ENCODE assay signal across 29 cellular contexts in the genomic region with DNA sequence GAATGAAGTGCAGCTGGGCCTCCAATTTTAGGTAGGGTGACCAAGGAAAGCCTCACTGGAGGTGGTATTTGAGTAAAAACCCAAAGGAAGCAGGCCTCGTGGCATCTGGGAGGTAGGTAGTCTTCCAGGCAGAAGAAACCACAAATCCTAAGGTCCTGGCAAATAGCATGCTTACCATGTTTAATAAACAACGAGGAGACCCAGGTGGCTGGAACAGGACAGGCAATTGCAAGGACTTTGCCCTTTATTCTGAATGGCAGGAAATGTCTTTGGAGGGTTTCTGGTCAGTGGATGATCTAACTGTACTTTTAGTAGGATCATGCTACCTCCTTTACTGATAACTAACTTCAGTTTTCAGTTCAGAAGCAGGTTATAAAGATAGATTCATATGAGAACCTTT. TPM values are rescaled to one million over a fixed set of nuclear protein-coding genes. Genes with fewer than 3 reads are reported as not detected.
DNase-seq lines count a peak whose midpoint lies in the region; ATAC-seq, FAIRE-seq and TF ChIP-seq lines count a peak whose summit lies in the region.
"Had no signal": no experiment of that assay in that cellular context is flagged by ENCODE, and none has a peak within 500 bp of the region (broad histone marks: within the 10 kb centered on the region; RNA-seq: fewer than 3 reads in every experiment).

No MANE protein-coding gene starts in this region.

- H3K27me3 Mint-ChIP-seq in natural killer cell (ENCODE audit: low read depth in 2 of 2), result no peaks in the 10 kb centered on the region
- H3K27me3 Mint-ChIP-seq in natural killer cell treated with Interleukin-12 subunit alpha and Interleukin-12 subunit beta and Interleukin-15 and Interleukin-18, amount 100 ng/mL, for 72 hours, result no peaks in the 10 kb centered on the region
- H3K27me3 Mint-ChIP-seq: stimulated activated memory B cell treated with anti-CD40 and anti-IgM and Interleukin-4, amounts not matched to agents 10 μg/mL and 1 μg/mL and 100 μg/mL, for 72 hours had no signal

- peak in 1 of 2 experiments; percentile 41; a peak in 1 of 4 replicates for TF ChIP-seq EP300 in HepG2 (IDR thresholded peaks at IDR 0.05; ENCODE audit: low read depth in 2 of 2, low read length in 2 of 2)
- no peak for TF ChIP-seq EP300 in HepG2 (CRISPR knock-in tag; IDR thresholded peaks at IDR 0.05; ENCODE audit: borderline replicate concordance)

- no TSS peak for BruUV-seq in HepG2 (replicated peaks; lab: Mats Ljungman, UMichigan)

- POLR2A ChIA-PET in HepG2 (lab: Yijun Ruan, JAX) (no interaction called here), RWPE1 (lab: Yijun Ruan, JAX; ENCODE audit: low non-redundant PET) (no interaction called here)

- intact Hi-C loops in natural killer cell (cut with micrococcal nuclease) (no loop called here), HepG2 (cut with micrococcal nuclease; ENCODE audit: unreplicated experiment) (no loop called here)

- 10% methylated on average over 2 of the region's 2 CpGs for WGBS in HepG2 (ENCODE audit: low lambda C conversion rate)

- peak overlapping the region; percentile 23 to 43 for H3K27ac Mint-ChIP-seq in natural killer cell
- H3K27ac Mint-ChIP-seq in natural killer cell treated with Interleukin-12 subunit alpha and Interleukin-12 subunit beta and Interleukin-15 and Interleukin-18, amount 100 ng/mL, for 72 hours, result peak overlapping the region in 1 of 2 donors; percentile 53
- H3K27ac Mint-ChIP-seq: activated CD4-positive, alpha-beta memory T cell treated with anti-CD3 and anti-CD28 coated beads, Interleukin-2, amount 10 ng/mL, durations not matched to agents 7 days and 5 days; endodermal cell; HFFc6; stimulated activated memory B cell treated with anti-CD40 and anti-IgM and Interleukin-4, amounts not matched to agents 10 μg/mL and 1 μg/mL and 100 μg/mL, for 72 hours had no signal

- no peak overlapping the region for H3K4me3 Mint-ChIP-seq in natural killer cell
- no peak overlapping the region for H3K4me3 Mint-ChIP-seq in natural killer cell treated with Interleukin-12 subunit alpha and Interleukin-12 subunit beta and Interleukin-15 and Interleukin-18, amount 100 ng/mL, for 72 hours
- H3K4me3 Mint-ChIP-seq: activated CD4-positive, alpha-beta memory T cell treated with anti-CD3 and anti-CD28 coated beads, Interleukin-2, amount 10 ng/mL, durations not matched to agents 7 days and 5 days; endodermal cell; HFFc6; stimulated activated memory B cell treated with anti-CD40 and anti-IgM and Interleukin-4, amounts not matched to agents 10 μg/mL and 1 μg/mL and 100 μg/mL, for 72 hours had no signal

- H3K9ac ChIP-seq in HepG2 (ENCODE audit: insufficient read depth, low read depth, low read length), result 0 out of 2 replicates have a peak overlapping the region, but pooled peaks have one; percentile 14

- H3K4me1 ChIP-seq in HepG2 (ENCODE audit: insufficient read depth, low read length), result peaks cover 37% of the 10 kb centered on the region
- H3K4me1 ChIP-seq: upper lobe of right lung had no signal

- no peaks in the 10 kb centered on the region for H3K9me3 Mint-ChIP-seq in natural killer cell
- no peaks in the 10 kb centered on the region for H3K9me3 Mint-ChIP-seq in natural killer cell treated with Interleukin-12 subunit alpha and Interleukin-12 subunit beta and Interleukin-15 and Interleukin-18, amount 100 ng/mL, for 72 hours
- H3K9me3 Mint-ChIP-seq: activated CD4-positive, alpha-beta memory T cell treated with anti-CD3 and anti-CD28 coated beads, Interleukin-2, amount 10 ng/mL, durations not matched to agents 7 days and 5 days; endodermal cell; HFFc6; stimulated activated memory B cell treated with anti-CD40 and anti-IgM and Interleukin-4, amounts not matched to agents 10 μg/mL and 1 μg/mL and 100 μg/mL, for 72 hours had no signal

- no peak for TF ChIP-seq RAD21 in HepG2 (CRISPR knock-in tag; IDR thresholded peaks at IDR 0.05)

- ATAC-seq in natural killer cell (no peak), HepG2 (peak; percentile 86), HG03045 (IDR thresholded peaks at IDR 0.05; ENCODE audit: unreplicated experiment) (no peak), HG02852 (IDR thresholded peaks at IDR 0.05; ENCODE audit: unreplicated experiment) (no peak)
- no peak for ATAC-seq in natural killer cell treated with Interleukin-12 subunit alpha and Interleukin-12 subunit beta and Interleukin-15 and Interleukin-18, amount 100 ng/mL, for 72 hours
- ATAC-seq: stimulated activated memory B cell treated with anti-CD40 and anti-IgM and Interleukin-4, amounts not matched to agents 10 μg/mL and 1 μg/mL and 100 μg/mL, for 72 hours; upper lobe of right lung had no signal

- H3K79me2 ChIP-seq in HepG2 (ENCODE audit: insufficient read depth, low read length), result peaks cover 3% of the 10 kb centered on the region

- no peak overlapping the region for H2AFZ ChIP-seq in HepG2 (ENCODE audit: low read length)

- peaks cover 49 to 53% of the 10 kb centered on the region in 2 donors for H3K4me1 Mint-ChIP-seq in natural killer cell
- H3K4me1 Mint-ChIP-seq in natural killer cell treated with Interleukin-12 subunit alpha and Interleukin-12 subunit beta and Interleukin-15 and Interleukin-18, amount 100 ng/mL, for 72 hours (ENCODE audit: low read depth in 2 of 2), result peaks cover 30 to 37% of the 10 kb centered on the region in 2 donors

- CTCF ChIA-PET in HepG2 (lab: Yijun Ruan, JAX; ENCODE audit: low intra/inter-chr PET ratio, low total read pairs), result no interaction called here
- CTCF ChIA-PET in RWPE1 (lab: Yijun Ruan, JAX), result no interaction called here

- no peak for DNase-seq in natural killer cell
- DNase-seq in natural killer cell treated with Interleukin-12 subunit alpha and Interleukin-12 subunit beta and Interleukin-15 and Interleukin-18, amount 100 ng/mL, for 72 hours (ENCODE audit: low spot score), result no peak
- peak; percentile 22 for DNase-seq in SW480 (ENCODE audit: low spot score)
- peak; percentile 70 for DNase-seq in HepG2 (ENCODE audit: low spot score)
- no peak for DNase-seq in RWPE1 (ENCODE audit: low spot score)
- no peak for DNase-seq in occipital lobe (lab: John Stamatoyannopoulos, UW)
- DNase-seq: activated CD4-positive, alpha-beta memory T cell treated with anti-CD3 and anti-CD28 coated beads, Interleukin-2, amount 10 ng/mL, durations not matched to agents 7 days and 5 days; activated CD4-positive, CD25-positive, alpha-beta regulatory T cell treated with anti-CD3 and anti-CD28 coated beads, Interleukin-2, amount 50 U/mL, for 72 hours; activated naive CD4-positive, alpha-beta T cell; activated T-cell treated with anti-CD3 and anti-CD28 coated beads, Interleukin-2, amount 50 U/mL, for 1 hour; cortex of kidney; DMS 273 treated with DMSO at 0.1 percent for 48 hours; endodermal cell; HFFc6; KG1; kidney; MV-4-11; NCI-H1694; NCI-H2171; NCI-H524; NK-92 treated with Interleukin-12 subunit alpha and Interleukin-12 subunit beta, amount 100 ng/mL, for 24 hours; stimulated activated CD4-positive, alpha-beta T cell treated with anti-CD3 and anti-CD28 coated beads, Interleukin-4, amount 100 ng/mL, for 1 hour; upper lobe of right lung had no signal

- no peaks in the 10 kb centered on the region for H4K20me1 ChIP-seq in HepG2 (ENCODE audit: insufficient read depth, low read length)

- H3K27me3 ChIP-seq in HepG2 (ENCODE audit: control insufficient read depth in 1 of 2, insufficient read depth in 2 of 2, low read length in 2 of 2), result no peaks in the 10 kb centered on the region
- H3K27me3 ChIP-seq: upper lobe of right lung had no signal

- H3K4me3 ChIP-seq in HepG2 (replicated peaks in 1 of 3; ENCODE audit: insufficient read depth in 1 of 3, low read depth in 2 of 3, low read length in 3 of 3), result no peak overlapping the region; a peak in 1 of 6 replicates
- H3K4me3 ChIP-seq: upper lobe of right lung had no signal

- TF ChIP-seq CTCF in natural killer cell (IDR thresholded peaks at IDR 0.05) (no peak), HepG2 (CRISPR knock-in tag; IDR thresholded peaks at IDR 0.05) (no peak), RWPE1 (conservative IDR thresholded peaks at IDR 0.05; ENCODE audit: low read depth) (no peak)

- H3K4me2 ChIP-seq in HepG2 (ENCODE audit: low read depth, low read length), result peak overlapping the region; percentile 64

- no peak for TF ChIP-seq POLR2A in HepG2 (IDR thresholded peaks at IDR 0.05; ENCODE audit: insufficient read depth in 1 of 2, low read depth in 2 of 2, low read length in 2 of 2)

- no peaks in the 10 kb centered on the region for H3K36me3 Mint-ChIP-seq in natural killer cell
- no peaks in the 10 kb centered on the region for H3K36me3 Mint-ChIP-seq in natural killer cell treated with Interleukin-12 subunit alpha and Interleukin-12 subunit beta and Interleukin-15 and Interleukin-18, amount 100 ng/mL, for 72 hours
- H3K36me3 Mint-ChIP-seq: stimulated activated memory B cell treated with anti-CD40 and anti-IgM and Interleukin-4, amounts not matched to agents 10 μg/mL and 1 μg/mL and 100 μg/mL, for 72 hours had no signal

- H3K36me3 ChIP-seq in HepG2 (replicated peaks in 1 of 2; ENCODE audit: control insufficient read depth in 1 of 2, insufficient read depth in 2 of 2, low read length in 2 of 2), result no peaks in the 10 kb centered on the region
- H3K36me3 ChIP-seq: upper lobe of right lung had no signal

- in situ Hi-C loops in HepG2 (cut with HindIII; ENCODE audit: extremely low pct_ligation_motif_present, low pct_unique_long_range_greater_than_20kb), result no loop called here

- FAIRE-seq in HepG2 (lab: Jason Lieb, UNC), result peak; percentile 75
- FAIRE-seq: GM19239, kidney, TTC549 had no signal

- no peaks in the 10 kb centered on the region for H3K9me3 ChIP-seq in HepG2 (ENCODE audit: low read length)
- H3K9me3 ChIP-seq: upper lobe of right lung had no signal

- H3K27ac ChIP-seq in HepG2 (ENCODE audit: extremely low read length, insufficient read depth, low read length), result peak overlapping the region; percentile 63
- H3K27ac ChIP-seq in RWPE1, result no peak overlapping the region
- H3K27ac ChIP-seq: C4-2B, upper lobe of right lung had no signal

RNA-seq across cellular contexts. Expression of gene EPB41, which starts 52.2 kb away (rescaled TPM):
- total RNA-seq in natural killer cell (100 to 1,000 TPM; 151 to 196 (median 172) TPM), HepG2 (2016; rRNA removed; fragmentation: Illumina TruSeq; extraction: Trizol) (34.5 and 51.4 TPM in 2 replicates), occipital lobe (36.2 TPM)
- total RNA-seq in natural killer cell treated with Interleukin-12 subunit alpha and Interleukin-12 subunit beta and Interleukin-15 and Interleukin-18, amount 100 ng/mL, for 72 hours, result 10 to 100 TPM; 50.7 to 60.5 TPM
- total RNA-seq in HepG2 (2016; cell fraction: cytosol; rRNA removed; fragmentation: Illumina TruSeq; extraction: Trizol; ENCODE audit: low read depth), result 9.0 and 9.5 TPM in 2 replicates
- 34.2 and 48.2 TPM in 2 replicates for total RNA-seq in HepG2 (2016; cell fraction: insoluble cytoplasmic fraction; rRNA removed; fragmentation: Illumina TruSeq; extraction: Trizol)
- total RNA-seq in HepG2 (2016; cell fraction: membrane; rRNA removed; fragmentation: Illumina TruSeq; extraction: Trizol), result 15.6 and 16.3 TPM in 2 replicates
- total RNA-seq in HepG2 (2016; cell fraction: nucleus; rRNA removed; fragmentation: Illumina TruSeq; extraction: Trizol), result 27.9 and 32.7 TPM in 2 replicates
- 38.5 and 46.7 TPM in 2 replicates for polyA plus RNA-seq in HepG2 (2011; rRNA removed)
- 23.2 and 32.0 TPM in 2 replicates for polyA plus RNA-seq in HepG2 (2011; cell fraction: cytosol; rRNA removed)
- 25.8 and 30.0 TPM in 2 replicates for polyA plus RNA-seq in HepG2 (2011; cell fraction: nucleus; rRNA removed)
- polyA plus RNA-seq in HepG2 (2012), result 22.0 and 22.4 TPM in 2 replicates
- polyA plus RNA-seq in HepG2 (2016; cell fraction: cytosol; fragmentation: Illumina TruSeq; extraction: Trizol; ENCODE audit: low read depth), result 0.94 and 1.2 TPM in 2 replicates
- 30.5 and 31.1 TPM in 2 replicates for polyA plus RNA-seq in HepG2 (2016; cell fraction: insoluble cytoplasmic fraction; fragmentation: Illumina TruSeq; extraction: Trizol; ENCODE audit: low read depth)
- polyA plus RNA-seq in HepG2 (2016; cell fraction: membrane; fragmentation: Illumina TruSeq; extraction: Trizol; ENCODE audit: low read depth), result 4.9 and 5.6 TPM in 2 replicates
- 29.4 and 29.5 TPM in 2 replicates for polyA plus RNA-seq in HepG2 (2016; cell fraction: nucleus; fragmentation: Illumina TruSeq; extraction: Trizol; ENCODE audit: insufficient read depth, low read depth)
- 24.7 and 34.0 TPM in 2 replicates for polyA minus RNA-seq in HepG2 (2011; rRNA and poly(A)+ RNA removed; ENCODE audit: low replicate concordance)
- 34.3 and 35.4 TPM in 2 replicates for polyA minus RNA-seq in HepG2 (2011; cell fraction: cytosol; rRNA and poly(A)+ RNA removed)
- polyA minus RNA-seq in HepG2 (2011; cell fraction: nucleus; rRNA and poly(A)+ RNA removed), result 56.5 and 61.2 TPM in 2 replicates

Comparison
In these comparisons a context has a peak if more than half of its experiments do, and no peak if none do; other contexts are left out.
1. DNase-seq: peak in SW480 (single experiment) and HepG2 (single experiment); none in natural killer cell (single experiment), natural killer cell treated with Interleukin-12 subunit alpha and Interleukin-12 subunit beta and Interleukin-15 and Interleukin-18, amount 100 ng/mL, for 72 hours (single experiment), RWPE1 (single experiment) and occipital lobe (single experiment).